Comparison of ENCODE assay signal across 9 cellular contexts in the genomic region with DNA sequence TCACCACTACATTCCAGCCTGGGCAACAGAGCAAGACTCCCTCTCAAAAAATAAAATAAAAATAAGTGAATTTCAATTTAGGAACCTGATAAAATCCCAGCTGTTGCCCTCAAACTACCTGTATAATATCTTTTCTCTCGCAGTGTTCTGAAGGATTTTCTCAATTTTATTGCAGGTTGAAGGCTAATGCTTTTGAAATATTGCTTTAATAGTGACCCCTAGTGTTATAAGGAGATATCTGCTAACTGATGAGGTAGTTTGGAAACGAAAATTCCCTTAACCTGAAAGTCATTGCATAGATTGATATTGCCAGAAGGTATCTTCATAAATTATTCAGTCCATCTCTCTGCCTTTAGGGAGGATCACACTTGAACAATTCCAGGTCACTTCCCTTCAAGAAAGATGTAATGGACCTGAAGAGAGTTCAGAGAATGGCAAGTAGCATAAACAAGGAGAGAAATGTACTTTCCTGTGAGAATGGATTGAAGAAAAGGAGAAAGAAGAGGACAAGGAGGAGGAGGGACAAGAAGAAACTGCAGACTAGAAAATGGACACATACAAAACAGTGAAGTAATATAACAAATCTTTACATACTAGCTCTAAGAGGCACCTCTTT.
DNase-seq lines count a peak whose midpoint lies in the region; ATAC-seq and TF ChIP-seq lines count a peak whose summit lies in the region.
"Had no signal": no experiment of that assay in that cellular context is flagged by ENCODE, and none has a peak within 500 bp of the region (broad histone marks: within the 10 kb centered on the region; RNA-seq: fewer than 3 reads in every experiment).

No MANE protein-coding gene starts in this region.

- peak; percentile 69; the same call in 2 of the 3 replicates for ATAC-seq in DND-41 (ENCODE audit: insufficient read depth, low read depth)
- no peak for ATAC-seq in HG03095 (IDR thresholded peaks at IDR 0.05; ENCODE audit: unreplicated experiment)
- no peak for ATAC-seq in GM21576 (IDR thresholded peaks at IDR 0.05; ENCODE audit: unreplicated experiment)

- H4K20me1 ChIP-seq in DND-41 (ENCODE audit: insufficient read depth, low read length): no peaks in the 10 kb centered on the region

- peak; percentile 73 for TF ChIP-seq CTCF in DND-41 (IDR thresholded peaks at IDR 0.05; ENCODE audit: borderline replicate concordance, extremely low read depth, low read length, poor library complexity, severe bottlenecking)

- no peaks in the 10 kb centered on the region for H3K27me3 ChIP-seq in DND-41 (ENCODE audit: insufficient read depth, low read length, poor library complexity)

- no peak overlapping the region for H3K9ac ChIP-seq in DND-41 (ENCODE audit: low read depth, low read length)

- H3K27ac ChIP-seq in DND-41 (ENCODE audit: low read length): no peak overlapping the region
- H3K27ac ChIP-seq: skin epidermis had no signal

- no peak overlapping the region for H3K4me2 ChIP-seq in DND-41 (ENCODE audit: insufficient read depth, low read length)

- H3K79me2 ChIP-seq in DND-41 (ENCODE audit: insufficient read depth, low read length): no peaks in the 10 kb centered on the region

- no peak for DNase-seq in DND-41
- peak; percentile 34 for DNase-seq in HuH-7 (ENCODE audit: low spot score)
- peak; percentile 51 for DNase-seq in SKM-1 treated with dmso at 0.1 percent for 144 hours (lab: John Stamatoyannopoulos, UW; ENCODE audit: unreplicated experiment)
- peak; percentile 40 for DNase-seq in germinal center (ENCODE audit: low spot score)
- peak; percentile 55 for DNase-seq in superior temporal gyrus (ENCODE audit: extremely low spot score)
- DNase-seq in middle frontal gyrus (ENCODE audit: extremely low spot score, low spot score): no peak

- H3K4me1 ChIP-seq in DND-41 (ENCODE audit: insufficient read depth, low read length): no peaks in the 10 kb centered on the region

- H3K9me3 ChIP-seq in DND-41 (ENCODE audit: insufficient read depth, low read length, severe bottlenecking): no peaks in the 10 kb centered on the region

- H3K36me3 ChIP-seq in DND-41 (ENCODE audit: insufficient read depth, low read length): no peaks in the 10 kb centered on the region

- H3K4me3 ChIP-seq in DND-41 (ENCODE audit: low read depth in 1 of 2, low read length in 2 of 2): no peak overlapping the region
- H3K4me3 ChIP-seq: skin epidermis had no signal

- no peak overlapping the region for H2AFZ ChIP-seq in DND-41 (ENCODE audit: low read depth, low read length)

Comparison
In these comparisons a context has a peak if more than half of its experiments do, and no peak if none do; other contexts are left out.
1. DNase-seq: peak in HuH-7 (single experiment), SKM-1 treated with dmso at 0.1 percent for 144 hours (single experiment), germinal center (single experiment) and superior temporal gyrus (single experiment); none in DND-41 (single experiment) and middle frontal gyrus (single experiment).